In the genomic region with DNA sequence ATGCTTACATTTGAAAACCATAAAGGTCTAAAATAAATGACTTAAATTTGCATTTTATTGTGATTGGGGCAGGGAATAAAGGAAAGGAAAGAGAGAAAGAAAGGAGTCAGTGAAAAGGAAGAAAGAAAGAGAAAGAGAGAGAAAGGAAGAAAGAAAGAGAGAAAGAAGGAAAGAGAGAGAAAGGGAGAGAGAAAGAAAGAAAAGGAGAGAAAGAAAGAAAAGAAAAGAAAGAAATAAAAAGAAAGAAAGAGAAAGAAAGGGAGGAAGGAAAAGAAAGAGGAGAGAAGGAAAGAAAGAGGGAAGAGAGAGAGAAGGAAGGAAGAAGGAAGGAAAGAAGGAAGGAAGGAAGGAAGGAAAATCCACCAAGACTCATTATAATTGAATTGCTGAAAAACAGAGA, we compare ENCODE assay signal across 9 cellular contexts.
"Had no signal": no experiment of that assay in that cellular context is flagged by ENCODE, and none has a peak within 500 bp of the region (broad histone marks: within the 10 kb centered on the region; RNA-seq: fewer than 3 reads in every experiment).

No MANE protein-coding gene starts in this region.

- H3K36me3 ChIP-seq: HAP-1 had no signal

- H3K9ac ChIP-seq: GM23248 had no signal

- H3K27ac Mint-ChIP-seq: IgD-negative memory B cell had no signal

- FAIRE-seq: HepG2 had no signal

- H3K27ac ChIP-seq: GM23248, HL-60 had no signal

- DNase-seq: GM23248, GOT3, H7, KG1 had no signal

- H3K4me1 Mint-ChIP-seq: IgD-negative memory B cell had no signal

- H3K4me1 ChIP-seq: HAP-1 had no signal

- ATAC-seq: HCT116, HepG2 had no signal

- H3K27me3 Mint-ChIP-seq: IgD-negative memory B cell had no signal

- H2AFZ ChIP-seq: GM23248 had no signal

- H3K4me3 Mint-ChIP-seq: IgD-negative memory B cell had no signal

- H3K4me3 ChIP-seq: GM23248, HAP-1 had no signal

- H3K36me3 Mint-ChIP-seq: IgD-negative memory B cell had no signal

- H3K9me3 ChIP-seq: HAP-1 had no signal
